8 cellular contexts compared by ENCODE assay signal in the genomic region with DNA sequence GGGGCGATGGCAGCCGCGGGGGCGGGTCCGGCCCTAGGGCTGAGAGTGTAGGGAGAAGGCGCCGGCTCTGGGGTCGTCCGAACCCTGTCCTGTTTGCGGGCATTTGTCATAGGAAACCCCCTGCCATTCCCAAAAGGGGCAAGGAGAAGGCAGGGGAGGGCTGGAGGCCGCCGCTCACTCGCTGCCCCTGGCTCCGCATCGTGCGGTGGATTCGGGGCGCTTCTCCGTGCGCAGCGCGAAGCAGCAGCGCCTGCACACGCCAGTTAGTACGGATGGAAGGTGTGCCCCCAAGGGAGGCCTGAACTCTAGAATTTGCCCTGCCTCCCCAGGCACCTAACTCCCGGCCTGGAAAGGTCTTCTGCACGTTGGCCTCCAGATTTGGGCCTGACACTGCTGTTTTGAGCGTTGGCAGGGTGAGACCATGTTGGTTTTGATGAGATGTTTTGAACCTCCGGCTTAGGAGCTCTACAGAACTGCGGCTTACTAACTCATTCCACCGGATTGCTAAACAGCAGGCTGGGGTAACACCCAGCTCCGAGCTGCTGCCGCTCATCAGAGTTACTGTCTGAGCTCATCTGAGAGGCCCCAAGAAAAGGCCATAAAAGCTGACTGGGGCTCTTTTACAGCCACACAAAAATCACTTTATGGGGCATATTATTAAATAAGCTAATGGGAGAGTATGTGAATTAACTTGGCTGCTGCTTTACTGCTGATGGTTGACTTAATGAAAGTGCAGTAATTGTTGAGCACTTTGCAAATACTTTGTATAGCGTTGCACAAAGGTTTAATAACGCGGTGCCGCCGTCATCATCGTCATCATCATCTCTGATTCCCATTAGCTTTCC. TPM values are rescaled to one million over a fixed set of nuclear protein-coding genes. Genes with fewer than 3 reads are reported as not detected.
DNase-seq lines count a peak whose midpoint lies in the region; ATAC-seq and TF ChIP-seq lines count a peak whose summit lies in the region.

No MANE protein-coding gene starts in this region.

- H3K27ac Mint-ChIP-seq in MCF 10A (ENCODE audit: low read depth, unreplicated experiment): peak overlapping the region; percentile 10

- peaks cover 34% of the 10 kb centered on the region for H3K27me3 Mint-ChIP-seq in MCF 10A (ENCODE audit: insufficient read depth, unreplicated experiment)

- no peak overlapping the region for H3K27ac ChIP-seq in RWPE2 (ENCODE audit: poor library complexity, severe bottlenecking)

- peak; percentile 50 for DNase-seq in NCI-H1436 (lab: John Stamatoyannopoulos, UW)
- no peak for DNase-seq in NCI-H1436 treated with DMSO at 0.1 percent for 48 hours (lab: John Stamatoyannopoulos, UW)
- DNase-seq in RWPE2 (ENCODE audit: low spot score): no peak
- peak; percentile 62 for DNase-seq in MCF 10A (ENCODE audit: unreplicated experiment)
- DNase-seq in iris pigment epithelial cell (ENCODE audit: low read depth): peak; percentile 91
- peak; percentile 15 for DNase-seq in stimulated activated CD4-positive, alpha-beta T cell treated with anti-CD3 and anti-CD28 coated beads, Interleukin-12 subunit alpha, Interleukin-12 subunit beta, amount 100 ng/mL, for 4 hours
- DNase-seq in mesenteric fat pad (ENCODE audit: low spot score): no peak

- intact Hi-C loops in MCF 10A (cut with micrococcal nuclease): loop anchor here (2.0 kb wide), 1 partner anchor 137 kb away; a partner anchor contains a TSS

- TF ChIP-seq CTCF in RWPE2 (IDR thresholded peaks at IDR 0.05; ENCODE audit: poor library complexity, severe bottlenecking) (no peak), MCF 10A (IDR thresholded peaks at IDR 0.05; ENCODE audit: unreplicated experiment) (no peak)

- H3K4me1 ChIP-seq in RWPE2 (ENCODE audit: insufficient read depth, poor library complexity, severe bottlenecking): no peaks in the 10 kb centered on the region

- ATAC-seq in HG02870 (IDR thresholded peaks at IDR 0.05; ENCODE audit: unreplicated experiment): peak; percentile 27
- peak; percentile 52 for ATAC-seq in RWPE2 (ENCODE audit: low read depth)

- POLR2A ChIA-PET in MCF 10A (lab: Yijun Ruan, JAX): interaction anchor here (0.6 to 2.4 kb wide), 13 partner anchors 8 to 652 kb away, joined by 3 to 8 read pairs (median 3); a partner anchor contains a TSS

- H3K9me3 ChIP-seq in RWPE2 (ENCODE audit: severe bottlenecking): no peaks in the 10 kb centered on the region

- no peaks in the 10 kb centered on the region for H3K36me3 Mint-ChIP-seq in MCF 10A (ENCODE audit: insufficient read depth, unreplicated experiment)

- H3K4me1 Mint-ChIP-seq in MCF 10A (ENCODE audit: insufficient read depth, unreplicated experiment): peaks cover 19% of the 10 kb centered on the region

- peak overlapping the region; percentile 77 for H3K4me3 Mint-ChIP-seq in MCF 10A (ENCODE audit: unreplicated experiment)

- CTCF ChIA-PET in MCF 10A (lab: Yijun Ruan, JAX): interaction anchor here (0.6 to 1.7 kb wide), 8 partner anchors 13 to 736 kb away, joined by 3 to 6 read pairs (median 4); no protein-coding TSS in a partner anchor

- BruUV-seq in MCF 10A (replicated peaks; lab: Mats Ljungman, UMichigan): TSS peak; percentile 28

- H3K4me3 ChIP-seq in RWPE2 (ENCODE audit: severe bottlenecking): peak overlapping the region; percentile 86

- no peaks in the 10 kb centered on the region for H3K36me3 ChIP-seq in RWPE2 (ENCODE audit: low read depth)

- H3K9me3 Mint-ChIP-seq in MCF 10A (ENCODE audit: unreplicated experiment): no peaks in the 10 kb centered on the region

- H3K27me3 ChIP-seq in RWPE2 (ENCODE audit: insufficient read depth, poor library complexity, severe bottlenecking): no peaks in the 10 kb centered on the region

RNA-seq across cellular contexts. Expression of a gene that starts 1.0 kb away (rescaled TPM):
- total RNA-seq in MCF 10A (2022): 8.4 and 15.0 TPM in 2 replicates
- total RNA-seq in mesenteric fat pad: 32.9 TPM

Comparison
In these comparisons a context has a peak if more than half of its experiments do, and no peak if none do; other contexts are left out.
1. DNase-seq: peak in NCI-H1436 (single experiment), MCF 10A (single experiment), iris pigment epithelial cell (single experiment) and stimulated activated CD4-positive, alpha-beta T cell treated with anti-CD3 and anti-CD28 coated beads, Interleukin-12 subunit alpha, Interleukin-12 subunit beta, amount 100 ng/mL, for 4 hours (single experiment); none in NCI-H1436 treated with DMSO at 0.1 percent for 48 hours (single experiment), RWPE2 (single experiment) and mesenteric fat pad (single experiment).